In genomic region chr12:15274561-15274967, GRCh38 we compare ENCODE assay signal across 19 cellular contexts. TPM values are rescaled to one million over a fixed set of nuclear protein-coding genes. Genes with fewer than 3 reads are reported as not detected.
DNase-seq lines count a peak whose midpoint lies in the region; ATAC-seq and TF ChIP-seq lines count a peak whose summit lies in the region.
"Had no signal": no experiment of that assay in that cellular context is flagged by ENCODE, and none has a peak within 500 bp of the region (broad histone marks: within the 10 kb centered on the region; RNA-seq: fewer than 3 reads in every experiment).

No MANE protein-coding gene starts in this region.

- H3K9me3 ChIP-seq in SK-N-SH (no peaks in the 10 kb centered on the region), mucosa of descending colon (no peaks in the 10 kb centered on the region), upper lobe of right lung (no peaks in the 10 kb centered on the region)

- WGBS in SK-N-SH (ENCODE audit: low lambda C conversion rate), result 70% methylated on average over 2 of the region's 3 CpGs

- DNase-seq in SK-N-SH (peak; percentile 23), epithelial cell of esophagus (ENCODE audit: low read depth) (peak; percentile 80), mucosa of descending colon (peak in 1 of 3 donors; percentile 40), upper lobe of right lung (no peak), pons (ENCODE audit: low spot score) (no peak), HFFc6 (no peak), DMS153 treated with DMSO at 0.1 percent for 48 hours (lab: John Stamatoyannopoulos, UW; ENCODE audit: unreplicated experiment) (no peak)
- DNase-seq: activated CD4-positive, alpha-beta memory T cell treated with anti-CD3 and anti-CD28 coated beads for 36 hours; activated effector memory CD4-positive, alpha-beta T cell treated with Interleukin-2 at 50 U/mL for 16 hours; glutamatergic neuron; left cardiac atrium; naive thymus-derived CD4-positive, alpha-beta T cell; NCI-H1694 treated with DMSO at 0.1 percent for 48 hours; NCI-H774; right cardiac atrium; SHP77; stimulated activated CD4-positive, alpha-beta T cell treated with anti-CD3 and anti-CD28 coated beads, Interleukin-4, amount 100 ng/mL, for 1 hour had no signal

- intact Hi-C loops in mucosa of descending colon (cut with DNase I, micrococcal nuclease) (loop anchor here in 1 of 2 donors (10.0 kb wide), 1 partner anchor 250 kb away; no protein-coding TSS in a partner anchor), upper lobe of right lung (cut with DNase I) (loop anchor here (10.0 kb wide), 1 partner anchor 580 kb away; no protein-coding TSS in a partner anchor)

- H3K4me2 ChIP-seq in SK-N-SH, result no peak overlapping the region

- no peaks in the 10 kb centered on the region for H3K9me3 Mint-ChIP-seq in HFFc6
- H3K9me3 Mint-ChIP-seq: activated CD4-positive, alpha-beta memory T cell treated with anti-CD3 and anti-CD28 coated beads for 36 hours; naive thymus-derived CD4-positive, alpha-beta T cell had no signal

- no peak overlapping the region for H3K4me3 Mint-ChIP-seq in HFFc6
- H3K4me3 Mint-ChIP-seq: activated CD4-positive, alpha-beta memory T cell treated with anti-CD3 and anti-CD28 coated beads for 36 hours; naive thymus-derived CD4-positive, alpha-beta T cell had no signal

- H2AFZ ChIP-seq in SK-N-SH (ENCODE audit: low read depth), result no peak overlapping the region

- ATAC-seq in SK-N-SH treated with all-trans-retinoic acid at 6 μM for 48 hours, result no peak
- peak; percentile 90 for ATAC-seq in mucosa of descending colon
- ATAC-seq in upper lobe of right lung, result peak; percentile 71
- ATAC-seq: naive thymus-derived CD4-positive, alpha-beta T cell; right cardiac atrium had no signal

- TF ChIP-seq RAD21 in SK-N-SH (IDR thresholded peaks at IDR 0.05; ENCODE audit: low read length), result no peak

- no peak overlapping the region for H3K27ac Mint-ChIP-seq in HFFc6
- H3K27ac Mint-ChIP-seq: activated CD4-positive, alpha-beta memory T cell treated with anti-CD3 and anti-CD28 coated beads for 36 hours; naive thymus-derived CD4-positive, alpha-beta T cell had no signal

- no peaks in the 10 kb centered on the region for H3K27me3 ChIP-seq in SK-N-SH (ENCODE audit: insufficient read depth)
- no peaks in the 10 kb centered on the region for H3K27me3 ChIP-seq in upper lobe of right lung

- peaks cover 33% of the 10 kb centered on the region for H3K4me1 Mint-ChIP-seq in HFFc6 (ENCODE audit: low read depth)

- TF ChIP-seq EP300 in SK-N-SH (IDR thresholded peaks at IDR 0.05; ENCODE audit: borderline replicate concordance in 1 of 2, low read depth in 1 of 2, low read length in 1 of 2), result no peak

- POLR2A ChIA-PET in SK-N-SH (lab: Yijun Ruan, JAX), result no interaction called here

- no peak overlapping the region for H3K27ac ChIP-seq in SK-N-SH (ENCODE audit: low read depth in 2 of 2, low read length in 1 of 2)
- H3K27ac ChIP-seq in upper lobe of right lung, result peak overlapping the region; percentile 34

- CTCF ChIA-PET in SK-N-SH (lab: Yijun Ruan, JAX), result interaction anchor here (0.6 to 5.2 kb wide), 7 partner anchors 8 to 551 kb away, joined by 3 to 43 read pairs (median 12); no protein-coding TSS in a partner anchor

- H3K4me3 ChIP-seq in SK-N-SH (ENCODE audit: low read depth in 2 of 2, low read length in 1 of 2) (no peak overlapping the region), epithelial cell of esophagus (ENCODE audit: low read length) (no peak overlapping the region), mucosa of descending colon (no peak overlapping the region), upper lobe of right lung (no peak overlapping the region)

- no peaks in the 10 kb centered on the region; the same call in none of the 2 replicates for H3K27me3 Mint-ChIP-seq in HFFc6 (ENCODE audit: insufficient read depth)

- no peaks in the 10 kb centered on the region for H3K36me3 Mint-ChIP-seq in HFFc6 (ENCODE audit: low read depth)
- H3K36me3 Mint-ChIP-seq: activated CD4-positive, alpha-beta memory T cell treated with anti-CD3 and anti-CD28 coated beads for 36 hours; naive thymus-derived CD4-positive, alpha-beta T cell had no signal

- H4K20me1 ChIP-seq in SK-N-SH (ENCODE audit: insufficient read depth), result no peaks in the 10 kb centered on the region; the same call in 1 of the 2 replicates

- no peaks in the 10 kb centered on the region for H3K79me2 ChIP-seq in SK-N-SH (ENCODE audit: insufficient read depth)

- H3F3A ChIP-seq in SK-N-SH (replicated peaks; ENCODE audit: insufficient read depth), result peaks cover 14% of the 10 kb centered on the region

- H3K4me1 ChIP-seq in SK-N-SH (ENCODE audit: control insufficient read depth in 1 of 2, insufficient read depth in 2 of 2, low read depth in 1 of 2, low read length in 1 of 2) (peaks cover 16 to 21% of the 10 kb centered on the region in 2 experiments), mucosa of descending colon (ENCODE audit: low read depth) (no peaks in the 10 kb centered on the region), upper lobe of right lung (peaks cover 15% of the 10 kb centered on the region)

- H3K36me3 ChIP-seq in SK-N-SH (replicated peaks in 1 of 2; ENCODE audit: control insufficient read depth in 1 of 2, insufficient read depth in 2 of 2, low read length in 1 of 2) (no peaks in the 10 kb centered on the region), mucosa of descending colon (ENCODE audit: low read depth) (no peaks in the 10 kb centered on the region), upper lobe of right lung (no peaks in the 10 kb centered on the region)

- H3K9me2 ChIP-seq in SK-N-SH, result no peaks in the 10 kb centered on the region

- TF ChIP-seq CTCF in SK-N-SH (IDR thresholded peaks at IDR 0.05), result no peak
- TF ChIP-seq CTCF in epithelial cell of esophagus (IDR thresholded peaks at IDR 0.05; ENCODE audit: insufficient read depth, low read depth, low read length, missing control alignments), result no peak
- no peak for TF ChIP-seq CTCF in mucosa of descending colon (IDR thresholded peaks at IDR 0.05)
- TF ChIP-seq CTCF in upper lobe of right lung (IDR thresholded peaks at IDR 0.05), result no peak
- TF ChIP-seq CTCF in HFFc6 (IDR thresholded peaks at IDR 0.05), result no peak

- H3K9ac ChIP-seq in SK-N-SH, result no peak overlapping the region

TF ChIP-seq in SK-N-SH, 30 proteins besides CTCF, POLR2A, EP300 and RAD21:
- TF ChIP-seq TCF12 (IDR thresholded peaks at IDR 0.05) (peak; percentile 24; the same call in 1 of the 2 replicates), RCOR1 (IDR thresholded peaks at IDR 0.05; ENCODE audit: low read length) (no peak)

TF ChIP-seq in SK-N-SH treated with all-trans-retinoic acid at 6 μM for 48 hours, 23 proteins besides CTCF, POLR2A, EP300 and RAD21:
- no peak for TF ChIP-seq POU6F1 (CRISPR knock-in tag; IDR thresholded peaks at IDR 0.05; ENCODE audit: borderline replicate concordance, low read depth)
- no peak for TF ChIP-seq ESRRG (CRISPR knock-in tag; IDR thresholded peaks at IDR 0.05)
- no peak for TF ChIP-seq GLIS3 (CRISPR knock-in tag; IDR thresholded peaks at IDR 0.05)
- TF ChIP-seq CSDC2 (CRISPR knock-in tag; IDR thresholded peaks at IDR 0.05), result no peak
- TF ChIP-seq SNAI2 (CRISPR knock-in tag; IDR thresholded peaks at IDR 0.05), result no peak
- TF ChIP-seq RARB (CRISPR knock-in tag; IDR thresholded peaks at IDR 0.05), result no peak
- no peak for TF ChIP-seq TCF4 (CRISPR knock-in tag; IDR thresholded peaks at IDR 0.05; ENCODE audit: borderline replicate concordance)
- no peak for TF ChIP-seq ZFP30 (CRISPR knock-in tag; IDR thresholded peaks at IDR 0.05)

RNA-seq across cellular contexts. Expression of gene PTPRO, which starts 47.7 kb away (rescaled TPM):
- 1.4 and 1.9 TPM in 2 replicates for polyA plus RNA-seq in SK-N-SH (2012; rRNA removed)
- polyA plus RNA-seq in SK-N-SH (2012; cell fraction: cytosol; rRNA removed), result 1.3 and 1.4 TPM in 2 replicates
- polyA plus RNA-seq in SK-N-SH (2012; cell fraction: nucleus; rRNA removed), result 1.1 and 1.4 TPM in 2 replicates
- total RNA-seq in mucosa of descending colon, result 10 to 100 TPM; 11.0 to 39.9 (median 21.9) TPM
- total RNA-seq in upper lobe of right lung, result 10.6 TPM
- total RNA-seq in HFFc6 (2021; fragmentation: NEBNext Ultra II Directional; extraction: Animal tissue kit (Norgen Biotek cat#: 25700)), result under 1 TPM in 5 of 6 experiments, not detected in 1; 0.07 to 0.19 (median 0.09) TPM
- total RNA-seq: A172 had no signal

RNA-seq across cellular contexts. Expression of gene RERG, which starts 53.3 kb away (rescaled TPM):
- 0.49 and 0.84 TPM in 2 replicates for polyA plus RNA-seq in SK-N-SH (2012; rRNA removed)
- 0.62 and 0.75 TPM in 2 replicates for polyA plus RNA-seq in SK-N-SH (2012; cell fraction: cytosol; rRNA removed)
- 0.48 and 0.99 TPM in 2 replicates for polyA plus RNA-seq in SK-N-SH (2012; cell fraction: nucleus; rRNA removed)
- total RNA-seq in mucosa of descending colon (10 to 100 TPM in 1 of 3 donors, 1 to 10 TPM in 2; 1.4 to 31.6 (median 5.2) TPM), upper lobe of right lung (19.6 TPM)
- not detected for total RNA-seq in HFFc6 (2021; fragmentation: NEBNext Ultra II Directional; extraction: Animal tissue kit (Norgen Biotek cat#: 25700))
- total RNA-seq: A172; activated CD4-positive, alpha-beta memory T cell treated with anti-CD3 and anti-CD28 coated beads for 36 hours had no signal
- polyA plus RNA-seq: naive thymus-derived CD4-positive, alpha-beta T cell had no signal

Comparison
In these comparisons a context has a peak if more than half of its experiments do, and no peak if none do; other contexts are left out.
1. DNase-seq: peak in SK-N-SH (single experiment) and epithelial cell of esophagus (single experiment); none in upper lobe of right lung (single experiment), pons (single experiment), HFFc6 (single experiment) and DMS153 treated with DMSO at 0.1 percent for 48 hours (single experiment).